12 cellular contexts compared by ENCODE assay signal in genomic region chr14:73248294-73248868, GRCh38. TPM values are rescaled to one million over a fixed set of nuclear protein-coding genes. Genes with fewer than 3 reads are reported as not detected.
A peak's percentile ranks its signal among the peaks of the same experiment; 100 is the strongest.
DNase-seq lines count a peak whose midpoint lies in the region; ATAC-seq and TF ChIP-seq lines count a peak whose summit lies in the region.
"Had no signal": no experiment of that assay in that cellular context is flagged by ENCODE, and none has a peak within 500 bp of the region (broad histone marks: within the 10 kb centered on the region; RNA-seq: fewer than 3 reads in every experiment).

No MANE protein-coding gene starts in this region.

- H3K4me1 ChIP-seq in MM.1S (ENCODE audit: low read length) = no peaks in the 10 kb centered on the region
- peaks cover 0 to 3% of the 10 kb centered on the region in 2 donors for H3K4me1 ChIP-seq in adrenal gland (replicated peaks in 1 of 2)

- H3K27ac Mint-ChIP-seq in activated CD4-positive, alpha-beta T cell treated with anti-CD3 and anti-CD28 coated beads for 36 hours = no peak overlapping the region
- peak overlapping the region; percentile 43 for H3K27ac Mint-ChIP-seq in activated B cell treated with CpG ODN at 0.5 μM for 24 hours
- peak overlapping the region; percentile 68 for H3K27ac Mint-ChIP-seq in stimulated activated effector memory CD8-positive, alpha-beta T cell treated with anti-CD3 and anti-CD28 coated beads, Interleukin-12 subunit alpha, Interleukin-12 subunit beta, amount 100 ng/mL, for 72 hours
- H3K27ac Mint-ChIP-seq: nephron progenitor cell had no signal

- H3K9me3 ChIP-seq in MM.1S (replicated peaks; ENCODE audit: insufficient read depth, low read length) (no peaks in the 10 kb centered on the region), adrenal gland (replicated peaks in 1 of 3) (no peaks in the 10 kb centered on the region)
- H3K9me3 ChIP-seq: transverse colon had no signal

- peaks cover 10% of the 10 kb centered on the region for H3K4me1 Mint-ChIP-seq in activated CD4-positive, alpha-beta T cell treated with anti-CD3 and anti-CD28 coated beads for 36 hours
- H3K4me1 Mint-ChIP-seq in activated B cell treated with CpG ODN at 0.5 μM for 24 hours = peaks cover 42% of the 10 kb centered on the region
- H3K4me1 Mint-ChIP-seq in stimulated activated effector memory CD8-positive, alpha-beta T cell treated with anti-CD3 and anti-CD28 coated beads, Interleukin-12 subunit alpha, Interleukin-12 subunit beta, amount 100 ng/mL, for 72 hours = peaks cover 48% of the 10 kb centered on the region

- H3K27me3 ChIP-seq in MM.1S (replicated peaks; ENCODE audit: insufficient read depth, low read length) = no peaks in the 10 kb centered on the region
- H3K27me3 ChIP-seq in adrenal gland = no peaks in the 10 kb centered on the region
- H3K27me3 ChIP-seq: transverse colon had no signal

- TF ChIP-seq CTCF in activated B cell treated with CpG ODN at 0.5 μM for 24 hours (IDR thresholded peaks at IDR 0.05) (no peak), MM.1S (IDR thresholded peaks at IDR 0.05; ENCODE audit: low read length) (no peak), adrenal gland (IDR thresholded peaks at IDR 0.05) (no peak)

- H3K9me3 Mint-ChIP-seq in activated CD4-positive, alpha-beta T cell treated with anti-CD3 and anti-CD28 coated beads for 36 hours (ENCODE audit: low read depth) = no peaks in the 10 kb centered on the region
- H3K9me3 Mint-ChIP-seq in activated B cell treated with CpG ODN at 0.5 μM for 24 hours = no peaks in the 10 kb centered on the region
- H3K9me3 Mint-ChIP-seq in stimulated activated effector memory CD8-positive, alpha-beta T cell treated with anti-CD3 and anti-CD28 coated beads, Interleukin-12 subunit alpha, Interleukin-12 subunit beta, amount 100 ng/mL, for 72 hours = no peaks in the 10 kb centered on the region

- no peaks in the 10 kb centered on the region for H3F3A ChIP-seq in MM.1S (ENCODE audit: insufficient read depth, low read length)

- no peak overlapping the region for H2AFZ ChIP-seq in MM.1S (ENCODE audit: low read length)

- H3K36me3 Mint-ChIP-seq in activated CD4-positive, alpha-beta T cell treated with anti-CD3 and anti-CD28 coated beads for 36 hours (ENCODE audit: low read depth) = no peaks in the 10 kb centered on the region
- H3K36me3 Mint-ChIP-seq in activated B cell treated with CpG ODN at 0.5 μM for 24 hours (ENCODE audit: low read depth) = no peaks in the 10 kb centered on the region
- peaks cover 16% of the 10 kb centered on the region for H3K36me3 Mint-ChIP-seq in stimulated activated effector memory CD8-positive, alpha-beta T cell treated with anti-CD3 and anti-CD28 coated beads, Interleukin-12 subunit alpha, Interleukin-12 subunit beta, amount 100 ng/mL, for 72 hours

- H3K4me3 Mint-ChIP-seq in activated CD4-positive, alpha-beta T cell treated with anti-CD3 and anti-CD28 coated beads for 36 hours = no peak overlapping the region
- H3K4me3 Mint-ChIP-seq in activated B cell treated with CpG ODN at 0.5 μM for 24 hours = peak overlapping the region; percentile 58
- H3K4me3 Mint-ChIP-seq in stimulated activated effector memory CD8-positive, alpha-beta T cell treated with anti-CD3 and anti-CD28 coated beads, Interleukin-12 subunit alpha, Interleukin-12 subunit beta, amount 100 ng/mL, for 72 hours = no peak overlapping the region

- CTCF ChIA-PET in activated CD4-positive, alpha-beta T cell treated with anti-CD3 and anti-CD28 coated beads for 36 hours (lab: Charles Lee) = no interaction called here
- CTCF ChIA-PET in activated B cell treated with CpG ODN at 0.5 μM for 24 hours (lab: Charles Lee) = interaction anchor here (0.7 kb wide), 1 partner anchor 17 kb away, joined by 3 read pairs; no protein-coding TSS in a partner anchor

- WGBS in adrenal gland, 4 donors = 65 to 75% (median 71%) methylated on average over 6 of the region's 6 CpGs

- no peak overlapping the region for H3K4me2 ChIP-seq in MM.1S (ENCODE audit: low read depth, low read length)

- no peaks in the 10 kb centered on the region for H3K79me2 ChIP-seq in MM.1S (ENCODE audit: low read length)

- H4K20me1 ChIP-seq in MM.1S (ENCODE audit: insufficient read depth, low read length) = no peaks in the 10 kb centered on the region

- no peaks in the 10 kb centered on the region for H3K9me2 ChIP-seq in MM.1S (replicated peaks; ENCODE audit: insufficient read depth, low read length)

- no peak for TF ChIP-seq POLR2A in adrenal gland (IDR thresholded peaks at IDR 0.05)

- peaks cover 19% of the 10 kb centered on the region for H3K27me3 Mint-ChIP-seq in activated CD4-positive, alpha-beta T cell treated with anti-CD3 and anti-CD28 coated beads for 36 hours
- peaks cover 1% of the 10 kb centered on the region for H3K27me3 Mint-ChIP-seq in activated B cell treated with CpG ODN at 0.5 μM for 24 hours

- H3K4me3 ChIP-seq in MM.1S (ENCODE audit: low read length) (no peak overlapping the region), adrenal gland (no peak overlapping the region)
- H3K4me3 ChIP-seq: transverse colon had no signal

- ATAC-seq in activated CD4-positive, alpha-beta T cell treated with anti-CD3 and anti-CD28 coated beads for 36 hours = no peak
- peak; percentile 53 for ATAC-seq in HG03175 (IDR thresholded peaks at IDR 0.05; ENCODE audit: unreplicated experiment)
- peak; percentile 41 for ATAC-seq in activated B cell treated with CpG ODN at 0.5 μM for 24 hours (ENCODE audit: low read depth)
- peak; percentile 59 for ATAC-seq in stimulated activated effector memory CD8-positive, alpha-beta T cell treated with anti-CD3 and anti-CD28 coated beads, Interleukin-12 subunit alpha, Interleukin-12 subunit beta, amount 100 ng/mL, for 72 hours

- POLR2A ChIA-PET in activated CD4-positive, alpha-beta T cell treated with anti-CD3 and anti-CD28 coated beads for 36 hours (lab: Charles Lee) = no interaction called here
- POLR2A ChIA-PET in activated B cell treated with CpG ODN at 0.5 μM for 24 hours (lab: Charles Lee) = interaction anchor here (0.6 kb wide), 1 partner anchor 505 kb away, joined by 12 read pairs; no protein-coding TSS in a partner anchor

- intact Hi-C loops in activated CD4-positive, alpha-beta T cell treated with anti-CD3 and anti-CD28 coated beads for 36 hours (cut with DNase I, micrococcal nuclease) = no loop called here
- intact Hi-C loops in activated B cell treated with CpG ODN at 0.5 μM for 24 hours (cut with micrococcal nuclease) = loop anchor here (1.0 kb wide), 1 partner anchor 22 kb away; no protein-coding TSS in a partner anchor
- intact Hi-C loops in adrenal gland (cut with DNase I) = no loop called here

- no peak overlapping the region for H3K9ac ChIP-seq in MM.1S (ENCODE audit: low read length)

- no peaks in the 10 kb centered on the region for H3K36me3 ChIP-seq in MM.1S (replicated peaks; ENCODE audit: insufficient read depth, low read length)
- H3K36me3 ChIP-seq in adrenal gland (replicated peaks in 1 of 2) = no peaks in the 10 kb centered on the region
- H3K36me3 ChIP-seq: transverse colon had no signal

- H3K27ac ChIP-seq in MM.1S (ENCODE audit: low read length) (no peak overlapping the region), adrenal gland (no peak overlapping the region)
- H3K27ac ChIP-seq: transverse colon had no signal

- DNase-seq in activated CD4-positive, alpha-beta T cell treated with anti-CD3 and anti-CD28 coated beads for 36 hours = peak; percentile 30
- no peak for DNase-seq in activated CD4-positive, alpha-beta T cell treated with anti-CD3 and anti-CD28 coated beads, Interleukin-2, amount 50 U/mL, for 1 hour
- no peak for DNase-seq in activated B cell treated with CpG ODN at 0.5 μM for 24 hours
- DNase-seq in stimulated activated effector memory CD8-positive, alpha-beta T cell treated with anti-CD3 and anti-CD28 coated beads, Interleukin-12 subunit alpha, Interleukin-12 subunit beta, amount 100 ng/mL, for 72 hours (ENCODE audit: low spot score in 2 of 2) = no peak
- no peak for DNase-seq in MM.1S
- no peak for DNase-seq in adrenal gland
- no peak for DNase-seq in occipital lobe (lab: John Stamatoyannopoulos, UW)
- DNase-seq: dermis blood vessel endothelial cell; nephron progenitor cell; stimulated activated CD4-positive, alpha-beta T cell treated with anti-CD3 and anti-CD28 coated beads, Interleukin-4, amount 100 ng/mL, for 4 hours; transverse colon had no signal

RNA-seq across cellular contexts. Expression of gene PAPLN, which starts 11.1 kb away (rescaled TPM):
- under 1 TPM; 0.21 to 0.30 TPM for total RNA-seq in activated CD4-positive, alpha-beta T cell treated with anti-CD3 and anti-CD28 coated beads for 36 hours
- total RNA-seq in activated B cell treated with CpG ODN at 0.5 μM for 24 hours (0.42 and 0.46 TPM in 2 replicates), adrenal gland (10 to 100 TPM in 6 of 8 donors, 1 to 10 TPM in 2; 5.4 to 33.6 (median 13.4) TPM), occipital lobe (1.6 TPM)
- polyA plus RNA-seq in adrenal gland = 10 to 100 TPM in 2 of 3 donors, 1 to 10 TPM in 1; 4.2 to 22.9 (median 11.8) TPM
